ENCODE assay signal across 9 cellular contexts in the genomic region with DNA sequence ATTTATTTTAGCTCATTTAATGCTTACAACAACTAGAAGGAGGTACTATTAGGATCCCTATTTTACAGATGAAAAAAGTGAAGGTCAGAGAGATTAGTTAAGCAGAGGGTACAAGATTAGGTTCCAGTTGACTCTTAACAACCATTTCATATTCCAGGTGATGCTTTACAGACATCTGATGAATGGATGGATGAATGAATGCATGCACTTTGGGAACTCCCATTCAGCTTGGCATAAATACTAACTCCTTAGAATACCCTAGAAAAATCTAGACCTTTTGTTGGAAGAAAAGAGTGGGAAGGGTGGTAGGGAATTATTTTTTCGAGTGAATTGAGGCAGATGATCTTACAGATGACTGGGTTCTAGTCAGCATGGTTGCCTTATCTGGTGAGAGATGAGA. TPM values are rescaled to one million over a fixed set of nuclear protein-coding genes. Genes with fewer than 3 reads are reported as not detected.
DNase-seq lines count a peak whose midpoint lies in the region; ATAC-seq and TF ChIP-seq lines count a peak whose summit lies in the region.
"Had no signal": no experiment of that assay in that cellular context is flagged by ENCODE, and none has a peak within 500 bp of the region (broad histone marks: within the 10 kb centered on the region; RNA-seq: fewer than 3 reads in every experiment).

No MANE protein-coding gene starts in this region.

- H3K27me3 ChIP-seq in BLaER1 (no peaks in the 10 kb centered on the region), Karpas-422 (ENCODE audit: low read length) (no peaks in the 10 kb centered on the region), colonic mucosa (peaks cover 7% of the 10 kb centered on the region)

- peaks cover 42% of the 10 kb centered on the region for H3K79me2 ChIP-seq in Karpas-422 (ENCODE audit: low read length)

- peaks cover 4% of the 10 kb centered on the region; the same call in 1 of the 2 replicates for H3K9me3 ChIP-seq in BLaER1
- no peaks in the 10 kb centered on the region; the same call in 1 of the 2 replicates for H3K9me3 ChIP-seq in Karpas-422 (ENCODE audit: low read length)
- no peaks in the 10 kb centered on the region for H3K9me3 ChIP-seq in colonic mucosa

- DNase-seq in Karpas-422 (peak; percentile 22), colonic mucosa (no peak), HuH-7.5 (ENCODE audit: low spot score) (no peak), cortex of kidney (lab: John Stamatoyannopoulos, UW) (no peak), T-helper 9 cell (no peak)

- peaks cover 25% of the 10 kb centered on the region for H3K36me3 Mint-ChIP-seq in nephron (ENCODE audit: low read depth)

- peak overlapping the region; percentile 48 for H2AFZ ChIP-seq in Karpas-422 (ENCODE audit: low read length)

- intact Hi-C loops in colonic mucosa (cut with DNase I), result no loop called here

- peaks cover 20% of the 10 kb centered on the region for H3K4me1 Mint-ChIP-seq in nephron

- H3K9me3 Mint-ChIP-seq in nephron, result no peaks in the 10 kb centered on the region

- H3K36me3 ChIP-seq in BLaER1 (peaks cover 22% of the 10 kb centered on the region), Karpas-422 (ENCODE audit: insufficient read depth, low read length) (peaks cover 22% of the 10 kb centered on the region), colonic mucosa (no peaks in the 10 kb centered on the region)

- no peak for ATAC-seq in HG03025 (IDR thresholded peaks at IDR 0.05; ENCODE audit: low FRiP score, unreplicated experiment)

- peak overlapping the region; percentile 48 for H3K4me2 ChIP-seq in BLaER1
- H3K4me2 ChIP-seq in Karpas-422 (ENCODE audit: low read depth, low read length, poor library complexity, severe bottlenecking), result peak overlapping the region; percentile 86

- peak overlapping the region; percentile 92 for H3K27ac ChIP-seq in BLaER1
- H3K27ac ChIP-seq in Karpas-422 (ENCODE audit: low read length), result no peak overlapping the region
- H3K27ac ChIP-seq in colonic mucosa, result no peak overlapping the region

- peaks cover 33% of the 10 kb centered on the region for H4K20me1 ChIP-seq in BLaER1
- peaks cover 16% of the 10 kb centered on the region; the same call in 1 of the 2 replicates for H4K20me1 ChIP-seq in Karpas-422 (ENCODE audit: insufficient read depth, low read depth, low read length)

- H3K9ac ChIP-seq in BLaER1, result no peak overlapping the region
- H3K9ac ChIP-seq in Karpas-422 (ENCODE audit: low read length), result no peak overlapping the region
- H3K9ac ChIP-seq in colonic mucosa (ENCODE audit: low read depth in 2 of 2, low read length in 2 of 2), result no peak overlapping the region

- no peak for TF ChIP-seq CTCF in colonic mucosa (IDR thresholded peaks at IDR 0.05)
- TF ChIP-seq CTCF in nephron (IDR thresholded peaks at IDR 0.05; ENCODE audit: unreplicated experiment in 3 of 3), result no peak

- H3K4me1 ChIP-seq in BLaER1 (peaks cover 18% of the 10 kb centered on the region), Karpas-422 (ENCODE audit: low read length) (peaks cover 16% of the 10 kb centered on the region), colonic mucosa (no peaks in the 10 kb centered on the region)

- H3K27me3 Mint-ChIP-seq in nephron (ENCODE audit: low read depth), result peaks cover 16% of the 10 kb centered on the region

- H3K9me2 ChIP-seq in Karpas-422 (replicated peaks; ENCODE audit: insufficient read depth, low read length), result no peaks in the 10 kb centered on the region

- H3K4me3 ChIP-seq in BLaER1, result peak overlapping the region; percentile 87
- peak overlapping the region; percentile 96 for H3K4me3 ChIP-seq in Karpas-422 (ENCODE audit: low read length)
- peak overlapping the region; percentile 93 for H3K4me3 ChIP-seq in colonic mucosa

- peak overlapping the region; percentile 97 to 99 (median 98) for H3K27ac Mint-ChIP-seq in nephron

- H3K4me3 Mint-ChIP-seq in nephron, result peak overlapping the region; percentile 99 to 100 (median 99)

RNA-seq across cellular contexts. Expression of a gene that starts 0.7 kb away (rescaled TPM):
- total RNA-seq in Karpas-422 (2014; rRNA removed; shearing (Covaris generic); ENCODE audit: low replicate concordance), result 52.4 and 94.6 TPM in 2 replicates
- total RNA-seq in colonic mucosa, result 10 to 100 TPM; 36.7 to 51.4 TPM

RNA-seq across cellular contexts. Expression of a gene that starts 19.1 kb away (rescaled TPM):
- not detected in 2 replicates for total RNA-seq in Karpas-422 (2014; rRNA removed; shearing (Covaris generic); ENCODE audit: low replicate concordance)
- not detected for total RNA-seq in colonic mucosa
- total RNA-seq: LHCN-M2 had no signal
